In genomic region chr9:114046876-114047275, GRCh38 we compare ENCODE assay signal across 18 cellular contexts. TPM values are rescaled to one million over a fixed set of nuclear protein-coding genes. Genes with fewer than 3 reads are reported as not detected.
DNase-seq lines count a peak whose midpoint lies in the region; TF ChIP-seq lines count a peak whose summit lies in the region.
"Had no signal": no experiment of that assay in that cellular context is flagged by ENCODE, and none has a peak within 500 bp of the region (broad histone marks: within the 10 kb centered on the region; RNA-seq: fewer than 3 reads in every experiment).

No MANE protein-coding gene starts in this region.

- peaks cover 3% of the 10 kb centered on the region for H3K4me1 Mint-ChIP-seq in neural progenitor cell
- H3K4me1 Mint-ChIP-seq: CD8-positive, alpha-beta memory T cell had no signal

- H3K4me1 ChIP-seq in osteoblast (ENCODE audit: insufficient read depth, low read length) (no peaks in the 10 kb centered on the region), neural progenitor cell (no peaks in the 10 kb centered on the region)
- H3K4me1 ChIP-seq: SJSA1 had no signal

- H3K4me3 ChIP-seq in cardiac fibroblast (replicated peaks in 1 of 2; ENCODE audit: low read depth in 2 of 2, low read length in 2 of 2) (no peak overlapping the region), osteoblast (ENCODE audit: insufficient read depth, low read length) (no peak overlapping the region), neural progenitor cell (no peak overlapping the region)
- H3K4me3 ChIP-seq: BLaER1 treated with 17β-estradiol and CSF1 and Interleukin-3, amounts not matched to agents 10 nM and 100 nM; SJSA1 had no signal

- H2AFZ ChIP-seq in osteoblast (ENCODE audit: low read length) = no peak overlapping the region
- no peak overlapping the region for H2AFZ ChIP-seq in neural progenitor cell (replicated peaks)

- peaks cover 37% of the 10 kb centered on the region for H3K36me3 ChIP-seq in osteoblast (ENCODE audit: insufficient read depth, low read length)
- no peaks in the 10 kb centered on the region for H3K36me3 ChIP-seq in neural progenitor cell

- H3K9ac ChIP-seq in neural progenitor cell = no peak overlapping the region

- H3K4me2 ChIP-seq in osteoblast (ENCODE audit: insufficient read depth, low read length) (no peak overlapping the region), neural progenitor cell (no peak overlapping the region)

- no peaks in the 10 kb centered on the region for H3K27me3 Mint-ChIP-seq in neural progenitor cell (ENCODE audit: insufficient read depth, low read depth)

- H3K79me2 ChIP-seq in osteoblast (ENCODE audit: insufficient read depth, low read length) = peaks cover 2% of the 10 kb centered on the region
- H3K79me2 ChIP-seq in neural progenitor cell (ENCODE audit: low read depth) = no peaks in the 10 kb centered on the region

- H3K36me3 Mint-ChIP-seq in neural progenitor cell = peaks cover 65% of the 10 kb centered on the region

- H3K27me3 ChIP-seq in osteoblast (ENCODE audit: insufficient read depth, low read length) (no peaks in the 10 kb centered on the region), neural progenitor cell (no peaks in the 10 kb centered on the region)
- H3K27me3 ChIP-seq: BLaER1 treated with 17β-estradiol and CSF1 and Interleukin-3, amounts not matched to agents 10 nM and 100 nM; SJSA1 had no signal

- peaks cover 2% of the 10 kb centered on the region for H3K9me3 Mint-ChIP-seq in neural progenitor cell

- DNase-seq in GM04503 (ENCODE audit: low read depth) (peak; percentile 33), HS-5 (ENCODE audit: low read depth) (peak; percentile 8), cardiac fibroblast (ENCODE audit: low read depth in 2 of 2) (peak; percentile 6 to 18), osteoblast (ENCODE audit: insufficient read length, low spot score, missing footprints) (peak; percentile 26), neural progenitor cell (ENCODE audit: low spot score) (no peak), kidney tubule cell (ENCODE audit: low spot score) (no peak)
- no peak for DNase-seq in effector CD4-positive, alpha-beta T cell
- DNase-seq: CD8-positive, alpha-beta memory T cell; DMS79 treated with DMSO at 0.1 percent for 48 hours; GDM1; NCI-H1092; NCI-H146; NCI-H2081; NCI-H774; T-helper 2 cell had no signal

- H4K20me1 ChIP-seq in osteoblast (ENCODE audit: insufficient read depth, low read length) = no peaks in the 10 kb centered on the region
- H4K20me1 ChIP-seq in neural progenitor cell (ENCODE audit: low read depth) = peaks cover 3% of the 10 kb centered on the region
- H4K20me1 ChIP-seq: BLaER1 treated with 17β-estradiol and CSF1 and Interleukin-3, amounts not matched to agents 10 nM and 100 nM had no signal

- no peak overlapping the region for H3K4me3 Mint-ChIP-seq in neural progenitor cell
- H3K4me3 Mint-ChIP-seq: CD8-positive, alpha-beta memory T cell had no signal

- H3K27ac ChIP-seq in osteoblast (ENCODE audit: low read depth, low read length) (no peak overlapping the region), neural progenitor cell (no peak overlapping the region)
- H3K27ac ChIP-seq: BLaER1 treated with 17β-estradiol and CSF1 and Interleukin-3, amounts not matched to agents 10 nM and 100 nM; SJSA1 had no signal

- H3F3A ChIP-seq in neural progenitor cell (ENCODE audit: low read depth) = no peaks in the 10 kb centered on the region

- no peak for TF ChIP-seq CTCF in cardiac fibroblast (IDR thresholded peaks at IDR 0.05; ENCODE audit: low read depth, low read length)
- no peak for TF ChIP-seq CTCF in osteoblast (IDR thresholded peaks at IDR 0.05; ENCODE audit: extremely low read depth, low read depth, low read length)
- TF ChIP-seq CTCF in neural progenitor cell (IDR thresholded peaks at IDR 0.05) = no peak

- no peak overlapping the region for H3K27ac Mint-ChIP-seq in neural progenitor cell
- H3K27ac Mint-ChIP-seq: CD8-positive, alpha-beta memory T cell had no signal

- H3K9me3 ChIP-seq in osteoblast (ENCODE audit: low read depth, low read length) = no peaks in the 10 kb centered on the region
- no peaks in the 10 kb centered on the region for H3K9me3 ChIP-seq in neural progenitor cell (ENCODE audit: low read depth)
- H3K9me3 ChIP-seq: SJSA1 had no signal

RNA-seq across cellular contexts. Expression of gene AMBP, which starts 31.2 kb away (rescaled TPM):
- total RNA-seq in osteoblast (not detected in 2 replicates), neural progenitor cell (ENCODE audit: low replicate concordance) (0.56 TPM in 1 of 2 replicates, not detected in the other)
- total RNA-seq: CD8-positive, alpha-beta memory T cell had no signal

RNA-seq across cellular contexts. Expression of gene KIF12, which starts 52.2 kb away (rescaled TPM):
- not detected in 2 replicates for total RNA-seq in osteoblast
- 0.56 and 0.59 TPM in 2 replicates for total RNA-seq in neural progenitor cell (ENCODE audit: low replicate concordance)
- total RNA-seq: CD8-positive, alpha-beta memory T cell; NCI-H460 had no signal

Comparison
In these comparisons a context has a peak if more than half of its experiments do, and no peak if none do; other contexts are left out.
1. DNase-seq: peak in GM04503 (single experiment), HS-5 (single experiment), cardiac fibroblast (2 of 2) and osteoblast (single experiment); none in neural progenitor cell (single experiment), kidney tubule cell (single experiment) and effector CD4-positive, alpha-beta T cell (single experiment).